Comparison of ENCODE assay signal across 12 cellular contexts in genomic region chr1:115330480-115331013, GRCh38. TPM values are rescaled to one million over a fixed set of nuclear protein-coding genes. Genes with fewer than 3 reads are reported as not detected.
A peak's percentile ranks its signal among the peaks of the same experiment; 100 is the strongest.
DNase-seq lines count a peak whose midpoint lies in the region; ATAC-seq and TF ChIP-seq lines count a peak whose summit lies in the region.
"Had no signal": no experiment of that assay in that cellular context is flagged by ENCODE, and none has a peak within 500 bp of the region (broad histone marks: within the 10 kb centered on the region; RNA-seq: fewer than 3 reads in every experiment).

No MANE protein-coding gene starts in this region.

- H3K9me3 ChIP-seq in SK-N-SH (no peaks in the 10 kb centered on the region), psoas muscle (no peaks in the 10 kb centered on the region)
- H3K9me3 ChIP-seq: neutrophil had no signal

- H3K79me2 ChIP-seq in SK-N-SH (ENCODE audit: insufficient read depth): peaks cover 93% of the 10 kb centered on the region

- H3K4me1 ChIP-seq in SK-N-SH (ENCODE audit: control insufficient read depth in 1 of 2, insufficient read depth in 2 of 2, low read depth in 1 of 2, low read length in 1 of 2) (peaks cover 23 to 83% of the 10 kb centered on the region in 2 experiments), psoas muscle (no peaks in the 10 kb centered on the region)

- no peak overlapping the region for H3K27ac Mint-ChIP-seq in T-cell
- H3K27ac Mint-ChIP-seq: activated T-helper 2 cell treated with anti-CD3 and anti-CD28 coated beads, Interferon-gamma antibody, Interleukin-2, Interleukin-4, amounts not matched to agents 10 μg/mL and 5 μg/mL and 100 μg/mL, durations not matched to agents 14 hours and 24 hours and 36 hours had no signal

- TF ChIP-seq EP300 in SK-N-SH (IDR thresholded peaks at IDR 0.05; ENCODE audit: borderline replicate concordance in 1 of 2, low read depth in 1 of 2, low read length in 1 of 2): peak; percentile 67 to 76; a peak in 3 of 4 replicates

- CTCF ChIA-PET in SK-N-SH (lab: Yijun Ruan, JAX) (interaction anchor here (1.8 kb wide), 1 partner anchor 191 kb away, joined by 6 read pairs; no protein-coding TSS in a partner anchor), T-cell (lab: Charles Lee) (no interaction called here)

- no peaks in the 10 kb centered on the region for H3K36me3 Mint-ChIP-seq in T-cell

- peaks cover under 1 to 6% of the 10 kb centered on the region in 2 experiments for H3K36me3 ChIP-seq in SK-N-SH (replicated peaks in 1 of 2; ENCODE audit: control insufficient read depth in 1 of 2, insufficient read depth in 2 of 2, low read length in 1 of 2)
- no peaks in the 10 kb centered on the region for H3K36me3 ChIP-seq in psoas muscle (ENCODE audit: insufficient read depth in 1 of 2, low read depth in 1 of 2)
- H3K36me3 ChIP-seq: neutrophil had no signal

- ATAC-seq in psoas muscle: peak in 1 of 4 donors; percentile 53
- no peak for ATAC-seq in T-cell (replicated peaks in 1 of 4)

- H3K9ac ChIP-seq in SK-N-SH: peak overlapping the region; percentile 65

- TF ChIP-seq CTCF in SK-N-SH (IDR thresholded peaks at IDR 0.05) (peak; percentile 43), psoas muscle (IDR thresholded peaks at IDR 0.05) (no peak), dorsolateral prefrontal cortex (IDR thresholded peaks at IDR 0.05 in 54 of 56, conservative IDR thresholded peaks at IDR 0.05 in 2 of 56; ENCODE audit: low read depth in 1 of 56, partially characterized antibody in 56 of 56) (no peak)

- H2AFZ ChIP-seq in SK-N-SH (ENCODE audit: low read depth): no peak overlapping the region

- DNase-seq in AG20443 (ENCODE audit: low spot score) (peak; percentile 81), SK-N-SH (peak; percentile 34), fibroblast of peridontal ligament (ENCODE audit: extremely low read depth) (peak; percentile 89), psoas muscle (no peak), T-cell (no peak), dorsolateral prefrontal cortex (no peak), NCI-H2171 treated with DMSO at 0.1 percent for 48 hours (lab: John Stamatoyannopoulos, UW) (no peak), RPMI8226 (no peak)
- DNase-seq: activated CD4-positive, CD25-positive, alpha-beta regulatory T cell treated with anti-CD3 and anti-CD28 coated beads, Interleukin-2, amount 50 U/mL, for 72 hours; NCI-H1417 treated with DMSO at 0.1 percent for 48 hours had no signal

- 3% methylated on average over 7 of the region's 7 CpGs for WGBS in SK-N-SH (ENCODE audit: low lambda C conversion rate)
- 45 to 59% (median 52%) methylated on average over 7 of the region's 7 CpGs for WGBS in psoas muscle, 3 donors

- H3K9me3 Mint-ChIP-seq in T-cell: no peaks in the 10 kb centered on the region
- H3K9me3 Mint-ChIP-seq: activated T-helper 2 cell treated with anti-CD3 and anti-CD28 coated beads, Interferon-gamma antibody, Interleukin-2, Interleukin-4, amounts not matched to agents 10 μg/mL and 5 μg/mL and 100 μg/mL, durations not matched to agents 14 hours and 24 hours and 36 hours had no signal

- peaks cover 57% of the 10 kb centered on the region for H3F3A ChIP-seq in SK-N-SH (replicated peaks; ENCODE audit: insufficient read depth)

- peak overlapping the region in 1 of 2 experiments; percentile 25; a peak in 2 of 4 replicates for H3K4me3 ChIP-seq in SK-N-SH (ENCODE audit: low read depth in 2 of 2, low read length in 1 of 2)
- H3K4me3 ChIP-seq in psoas muscle: no peak overlapping the region
- no peak overlapping the region for H3K4me3 ChIP-seq in dorsolateral prefrontal cortex

- H3K9me2 ChIP-seq in SK-N-SH: no peaks in the 10 kb centered on the region

- peak; percentile 8; the same call in 1 of the 2 replicates for TF ChIP-seq RAD21 in SK-N-SH (IDR thresholded peaks at IDR 0.05; ENCODE audit: low read length)

- H3K4me1 Mint-ChIP-seq in T-cell: no peaks in the 10 kb centered on the region

- intact Hi-C loops in psoas muscle (cut with DNase I) (no loop called here), dorsolateral prefrontal cortex (cut with DNase I) (no loop called here)

- peaks cover 13 to 29% of the 10 kb centered on the region in 2 donors for H3K27me3 Mint-ChIP-seq in T-cell

- H4K20me1 ChIP-seq in SK-N-SH (ENCODE audit: insufficient read depth): no peaks in the 10 kb centered on the region

- POLR2A ChIA-PET in SK-N-SH (lab: Yijun Ruan, JAX): interaction anchor here (0.6 kb wide), 1 partner anchor 90 kb away, joined by 3 read pairs; no protein-coding TSS in a partner anchor
- POLR2A ChIA-PET in T-cell (lab: Charles Lee): no interaction called here

- H3K4me3 Mint-ChIP-seq in T-cell: no peak overlapping the region

- peak overlapping the region; percentile 87 to 93 for H3K27ac ChIP-seq in SK-N-SH (ENCODE audit: low read depth in 2 of 2, low read length in 1 of 2)
- H3K27ac ChIP-seq in psoas muscle: peak overlapping the region; percentile 46
- H3K27ac ChIP-seq in dorsolateral prefrontal cortex: peak overlapping the region in 1 of 59 donors; percentile 35
- H3K27ac ChIP-seq: neutrophil had no signal

- H3K4me2 ChIP-seq in SK-N-SH: peak overlapping the region; percentile 55

- H3K27me3 ChIP-seq in SK-N-SH (ENCODE audit: insufficient read depth) (no peaks in the 10 kb centered on the region), psoas muscle (ENCODE audit: insufficient read depth in 3 of 3, low read length in 2 of 3) (no peaks in the 10 kb centered on the region), dorsolateral prefrontal cortex (peaks cover 0 to 9% (median 0%) of the 10 kb centered on the region in 45 donors)

TF ChIP-seq in SK-N-SH, 30 proteins besides CTCF, POLR2A, EP300 and RAD21 (continues in another document):
- TF ChIP-seq RXRA (IDR thresholded peaks at IDR 0.05; ENCODE audit: borderline replicate concordance, low read depth) (peak; percentile 47; the same call in 1 of the 2 replicates), JUND (IDR thresholded peaks at IDR 0.05) (no peak; the same call in 1 of the 2 replicates), TCF12 (IDR thresholded peaks at IDR 0.05) (peak; percentile 89), FOXM1 (IDR thresholded peaks at IDR 0.05; ENCODE audit: low read depth) (peak; percentile 14; the same call in 1 of the 2 replicates), USF1 (IDR thresholded peaks at IDR 0.05; ENCODE audit: borderline replicate concordance, low read depth) (0 out of 2 replicates have a peak, but pooled peaks have one; percentile 13), TEAD4 (IDR thresholded peaks at IDR 0.05; ENCODE audit: borderline replicate concordance, insufficient read depth) (peak; percentile 90), ZBTB33 (IDR thresholded peaks at IDR 0.05; ENCODE audit: borderline replicate concordance, low read depth) (0 out of 2 replicates have a peak, but pooled peaks have one; percentile 4), TAF1 (IDR thresholded peaks at IDR 0.05; ENCODE audit: borderline replicate concordance, low read depth, low read length) (no peak), ELF1 (IDR thresholded peaks at IDR 0.05) (no peak), PBX3 (IDR thresholded peaks at IDR 0.05) (0 out of 2 replicates have a peak, but pooled peaks have one; percentile 26), NFIC (IDR thresholded peaks at IDR 0.05; ENCODE audit: borderline replicate concordance) (peak; percentile 62), SMC3 (IDR thresholded peaks at IDR 0.05; ENCODE audit: low read depth, low read length) (peak; percentile 36), FOSL2 (IDR thresholded peaks at IDR 0.05; ENCODE audit: borderline replicate concordance, low read depth) (peak; percentile 54; the same call in 1 of the 2 replicates)

RNA-seq across cellular contexts. Expression of gene NGF, which starts 7.5 kb away (rescaled TPM):
- 53.7 and 75.8 TPM in 2 replicates for polyA plus RNA-seq in SK-N-SH (2012; rRNA removed)
- polyA plus RNA-seq in SK-N-SH (2012; cell fraction: cytosol; rRNA removed): 44.0 and 44.5 TPM in 2 replicates
- 46.9 and 53.1 TPM in 2 replicates for polyA plus RNA-seq in SK-N-SH (2012; cell fraction: nucleus; rRNA removed)
- total RNA-seq in psoas muscle: 1 to 10 TPM in 2 of 4 donors, under 1 TPM in 2; 0.27 to 1.4 (median 0.77) TPM
- polyA plus RNA-seq in psoas muscle: under 1 TPM; 0.38 to 0.59 (median 0.57) TPM
- not detected for total RNA-seq in T-cell
- total RNA-seq in dorsolateral prefrontal cortex: 1 to 10 TPM in 49 of 120 experiments, under 1 TPM in 53, not detected in 18; 0.46 to 2.7 (median 0.97) TPM
- total RNA-seq: activated T-helper 2 cell treated with anti-CD3 and anti-CD28 coated beads, Interferon-gamma antibody, Interleukin-2, Interleukin-4, amounts not matched to agents 10 μg/mL and 5 μg/mL and 100 μg/mL, durations not matched to agents 14 hours and 24 hours and 36 hours had no signal

Comparison
In these comparisons a context has a peak if more than half of its experiments do, and no peak if none do; other contexts are left out.
1. DNase-seq: peak in AG20443 (single experiment), SK-N-SH (single experiment) and fibroblast of peridontal ligament (single experiment); none in psoas muscle (0 of 2), T-cell (0 of 34), dorsolateral prefrontal cortex (0 of 10), NCI-H2171 treated with DMSO at 0.1 percent for 48 hours (single experiment) and RPMI8226 (single experiment).